ENCODE assay signal across 13 cellular contexts in the genomic region with DNA sequence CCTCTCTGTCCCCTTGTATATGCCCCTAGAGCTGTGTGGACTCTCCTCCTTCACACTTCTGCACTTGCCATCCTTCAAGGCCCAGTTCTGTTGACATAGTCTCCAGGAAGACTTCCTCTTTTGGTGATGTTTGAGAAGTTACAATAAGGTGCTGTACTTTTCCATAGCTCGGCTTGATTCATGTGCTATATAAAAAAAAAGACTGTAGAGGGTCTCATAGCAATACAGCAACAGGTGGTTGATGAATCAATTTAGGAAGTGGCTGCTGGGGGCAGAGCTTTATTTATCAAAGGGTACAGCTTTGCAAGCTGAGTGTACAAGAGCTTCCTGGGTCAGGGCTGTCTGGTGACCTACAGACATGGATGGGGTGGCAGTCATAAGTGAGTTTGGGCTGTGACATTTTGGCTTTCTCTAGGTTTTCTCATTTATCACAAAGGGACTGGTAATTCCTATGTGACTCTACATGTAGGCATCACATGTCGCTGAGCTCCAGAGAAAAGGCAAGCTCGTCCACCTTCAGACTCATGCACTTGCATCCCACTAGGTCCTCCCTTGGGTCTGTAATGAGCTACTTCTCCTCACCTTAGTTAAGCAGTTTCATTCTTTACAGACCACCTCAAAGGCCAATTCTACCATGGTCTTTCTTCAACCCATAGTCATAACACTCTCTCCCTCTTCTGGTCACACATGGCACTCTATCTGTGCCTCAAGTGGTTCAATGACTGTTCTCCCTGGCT.
DNase-seq lines count a peak whose midpoint lies in the region; ATAC-seq and TF ChIP-seq lines count a peak whose summit lies in the region.
"Had no signal": no experiment of that assay in that cellular context is flagged by ENCODE, and none has a peak within 500 bp of the region (broad histone marks: within the 10 kb centered on the region; RNA-seq: fewer than 3 reads in every experiment).

No MANE protein-coding gene starts in this region.

- H3K9ac ChIP-seq in OCI-LY1 (ENCODE audit: low read length), result no peak overlapping the region

- H2AFZ ChIP-seq in OCI-LY1 (ENCODE audit: low read length), result no peak overlapping the region

- peak overlapping the region; percentile 87 for H3K27ac Mint-ChIP-seq in activated naive CD4-positive, alpha-beta T cell treated with anti-CD3 and anti-CD28 coated beads for 36 hours
- no peak overlapping the region for H3K27ac Mint-ChIP-seq in activated naive CD4-positive, alpha-beta T cell treated with anti-CD3 and anti-CD28 coated beads, Interleukin-2, amount 10 ng/mL, durations not matched to agents 7 days and 5 days
- no peak overlapping the region for H3K27ac Mint-ChIP-seq in chondrocyte (ENCODE audit: unreplicated experiment)
- H3K27ac Mint-ChIP-seq in stimulated activated naive CD8-positive, alpha-beta T cell treated with anti-CD3 and anti-CD28 coated beads, Interleukin-15, amount 100 ng/mL, for 72 hours, result peak overlapping the region; percentile 90 to 94

- no peaks in the 10 kb centered on the region for H4K20me1 ChIP-seq in OCI-LY1 (ENCODE audit: insufficient read depth, low read length)

- H3K4me1 ChIP-seq in OCI-LY1 (ENCODE audit: insufficient read depth, low read length, severe bottlenecking), result peaks cover 20% of the 10 kb centered on the region
- H3K4me1 ChIP-seq: stomach had no signal

- no peaks in the 10 kb centered on the region for H3K79me2 ChIP-seq in OCI-LY1 (ENCODE audit: insufficient read depth, low read length)

- peaks cover 91% of the 10 kb centered on the region for H3K4me1 Mint-ChIP-seq in activated naive CD4-positive, alpha-beta T cell treated with anti-CD3 and anti-CD28 coated beads for 36 hours (ENCODE audit: low read depth)
- peaks cover 74% of the 10 kb centered on the region for H3K4me1 Mint-ChIP-seq in activated naive CD4-positive, alpha-beta T cell treated with anti-CD3 and anti-CD28 coated beads, Interleukin-2, amount 10 ng/mL, durations not matched to agents 7 days and 5 days
- H3K4me1 Mint-ChIP-seq in chondrocyte (ENCODE audit: low read depth), result peaks cover 28% of the 10 kb centered on the region
- peaks cover 77% of the 10 kb centered on the region for H3K4me1 Mint-ChIP-seq in stimulated activated naive CD8-positive, alpha-beta T cell treated with anti-CD3 and anti-CD28 coated beads, Interleukin-15, amount 100 ng/mL, for 72 hours

- H3K36me3 ChIP-seq in OCI-LY1 (ENCODE audit: insufficient read depth, low read length), result 0 out of 2 replicates have a peak, but pooled peaks cover 3% of the 10 kb centered on the region
- H3K36me3 ChIP-seq: stomach had no signal

- intact Hi-C loops in activated naive CD4-positive, alpha-beta T cell treated with anti-CD3 and anti-CD28 coated beads for 36 hours (cut with micrococcal nuclease), result loop anchor here (1.0 to 10.0 kb wide), 4 partner anchors 21 to 1012 kb away; no protein-coding TSS in a partner anchor

- H3K9me3 ChIP-seq in OCI-LY1 (ENCODE audit: low read length), result no peaks in the 10 kb centered on the region
- H3K9me3 ChIP-seq: stomach had no signal

- H3K9me2 ChIP-seq in OCI-LY1 (ENCODE audit: low read depth, low read length), result no peaks in the 10 kb centered on the region

- peak overlapping the region; percentile 43 for H3K27ac ChIP-seq in OCI-LY1 (ENCODE audit: low read depth, low read length, poor library complexity, severe bottlenecking)
- H3K27ac ChIP-seq: stomach had no signal

- H3K36me3 Mint-ChIP-seq in activated naive CD4-positive, alpha-beta T cell treated with anti-CD3 and anti-CD28 coated beads for 36 hours (ENCODE audit: low read depth), result peaks cover 2% of the 10 kb centered on the region
- peaks cover 17% of the 10 kb centered on the region for H3K36me3 Mint-ChIP-seq in activated naive CD4-positive, alpha-beta T cell treated with anti-CD3 and anti-CD28 coated beads, Interleukin-2, amount 10 ng/mL, durations not matched to agents 7 days and 5 days
- H3K36me3 Mint-ChIP-seq in chondrocyte (ENCODE audit: low read depth), result no peaks in the 10 kb centered on the region

- no peaks in the 10 kb centered on the region for H3F3A ChIP-seq in OCI-LY1 (ENCODE audit: insufficient read depth, low read length)

- no peaks in the 10 kb centered on the region for H3K27me3 Mint-ChIP-seq in activated naive CD4-positive, alpha-beta T cell treated with anti-CD3 and anti-CD28 coated beads for 36 hours (ENCODE audit: low read depth)
- H3K27me3 Mint-ChIP-seq in activated naive CD4-positive, alpha-beta T cell treated with anti-CD3 and anti-CD28 coated beads, Interleukin-2, amount 10 ng/mL, durations not matched to agents 7 days and 5 days, result no peaks in the 10 kb centered on the region
- no peaks in the 10 kb centered on the region for H3K27me3 Mint-ChIP-seq in chondrocyte (ENCODE audit: low read depth)
- H3K27me3 Mint-ChIP-seq in stimulated activated naive CD8-positive, alpha-beta T cell treated with anti-CD3 and anti-CD28 coated beads, Interleukin-15, amount 100 ng/mL, for 72 hours, result no peaks in the 10 kb centered on the region

- no peaks in the 10 kb centered on the region for H3K27me3 ChIP-seq in OCI-LY1 (ENCODE audit: insufficient read depth, low read length)
- H3K27me3 ChIP-seq: stomach had no signal

- H3K4me3 Mint-ChIP-seq in activated naive CD4-positive, alpha-beta T cell treated with anti-CD3 and anti-CD28 coated beads for 36 hours, result peak overlapping the region; percentile 22
- no peak overlapping the region for H3K4me3 Mint-ChIP-seq in activated naive CD4-positive, alpha-beta T cell treated with anti-CD3 and anti-CD28 coated beads, Interleukin-2, amount 10 ng/mL, durations not matched to agents 7 days and 5 days
- H3K4me3 Mint-ChIP-seq in chondrocyte (ENCODE audit: unreplicated experiment), result no peak overlapping the region
- peak overlapping the region; percentile 54 to 80 for H3K4me3 Mint-ChIP-seq in stimulated activated naive CD8-positive, alpha-beta T cell treated with anti-CD3 and anti-CD28 coated beads, Interleukin-15, amount 100 ng/mL, for 72 hours

- TF ChIP-seq CTCF in OCI-LY1 (IDR thresholded peaks at IDR 0.05; ENCODE audit: low read length) (peak; percentile 29; the same call in 1 of the 2 replicates), chondrocyte (IDR thresholded peaks at IDR 0.05) (peak; percentile 57)

- CTCF ChIA-PET in activated naive CD4-positive, alpha-beta T cell treated with anti-CD3 and anti-CD28 coated beads for 36 hours (lab: Charles Lee), result interaction anchor here (0.6 to 3.0 kb wide), 10 partner anchors 13 to 101 kb away, joined by 3 to 20 read pairs (median 4); no protein-coding TSS in a partner anchor
- CTCF ChIA-PET in activated naive CD4-positive, alpha-beta T cell treated with anti-CD3 and anti-CD28 coated beads, Interleukin-2, amount 10 ng/mL, durations not matched to agents 7 days and 5 days (lab: Charles Lee), result interaction anchor here (0.5 to 2.4 kb wide), 13 partner anchors 11 to 557 kb away, joined by 3 to 13 read pairs (median 3); no protein-coding TSS in a partner anchor

- H3K9me3 Mint-ChIP-seq in activated naive CD4-positive, alpha-beta T cell treated with anti-CD3 and anti-CD28 coated beads for 36 hours, result no peaks in the 10 kb centered on the region
- no peaks in the 10 kb centered on the region for H3K9me3 Mint-ChIP-seq in activated naive CD4-positive, alpha-beta T cell treated with anti-CD3 and anti-CD28 coated beads, Interleukin-2, amount 10 ng/mL, durations not matched to agents 7 days and 5 days
- H3K9me3 Mint-ChIP-seq in chondrocyte (ENCODE audit: low read depth), result no peaks in the 10 kb centered on the region
- no peaks in the 10 kb centered on the region for H3K9me3 Mint-ChIP-seq in stimulated activated naive CD8-positive, alpha-beta T cell treated with anti-CD3 and anti-CD28 coated beads, Interleukin-15, amount 100 ng/mL, for 72 hours
- H3K9me3 Mint-ChIP-seq: nephron had no signal

- H3K4me3 ChIP-seq in OCI-LY1 (ENCODE audit: low read depth, low read length, poor library complexity, severe bottlenecking), result no peak overlapping the region
- H3K4me3 ChIP-seq: stomach had no signal

- no peak overlapping the region for H3K4me2 ChIP-seq in OCI-LY1 (ENCODE audit: low read length)

- peak; percentile 87 for ATAC-seq in stimulated activated naive CD8-positive, alpha-beta T cell treated with anti-CD3 and anti-CD28 coated beads, Interleukin-15, amount 100 ng/mL, for 72 hours
- ATAC-seq in HG02798 (IDR thresholded peaks at IDR 0.05; ENCODE audit: poor library complexity, unreplicated experiment) (no peak), GM21723 (IDR thresholded peaks at IDR 0.05; ENCODE audit: unreplicated experiment) (no peak)
- ATAC-seq: PC-3 had no signal

- DNase-seq in activated naive CD4-positive, alpha-beta T cell treated with anti-CD3 and anti-CD28 coated beads for 36 hours, result peak; percentile 71
- DNase-seq in activated naive CD4-positive, alpha-beta T cell treated with anti-CD3 and anti-CD28 coated beads, Interleukin-2, amount 10 ng/mL, durations not matched to agents 7 days and 5 days, result no peak
- DNase-seq in chondrocyte (ENCODE audit: low spot score), result no peak
- DNase-seq in stimulated activated naive CD8-positive, alpha-beta T cell treated with anti-CD3 and anti-CD28 coated beads, Interleukin-15, amount 100 ng/mL, for 72 hours, result peak; percentile 36 to 58
- no peak for DNase-seq in SW480 (ENCODE audit: low spot score)
- DNase-seq: anterior cingulate cortex, NCI-H1417 treated with DMSO at 0.1 percent for 48 hours, PC-3, stomach had no signal

Comparison
In these comparisons a context has a peak if more than half of its experiments do, and no peak if none do; other contexts are left out.
1. DNase-seq: peak in activated naive CD4-positive, alpha-beta T cell treated with anti-CD3 and anti-CD28 coated beads for 36 hours (single experiment) and stimulated activated naive CD8-positive, alpha-beta T cell treated with anti-CD3 and anti-CD28 coated beads, Interleukin-15, amount 100 ng/mL, for 72 hours (2 of 2); none in activated naive CD4-positive, alpha-beta T cell treated with anti-CD3 and anti-CD28 coated beads, Interleukin-2, amount 10 ng/mL, durations not matched to agents 7 days and 5 days (single experiment), chondrocyte (single experiment) and SW480 (single experiment).
2. H3K27ac Mint-ChIP-seq: peak in activated naive CD4-positive, alpha-beta T cell treated with anti-CD3 and anti-CD28 coated beads for 36 hours (single experiment) and stimulated activated naive CD8-positive, alpha-beta T cell treated with anti-CD3 and anti-CD28 coated beads, Interleukin-15, amount 100 ng/mL, for 72 hours (2 of 2); none in activated naive CD4-positive, alpha-beta T cell treated with anti-CD3 and anti-CD28 coated beads, Interleukin-2, amount 10 ng/mL, durations not matched to agents 7 days and 5 days (single experiment) and chondrocyte (single experiment).
3. H3K4me3 Mint-ChIP-seq: peak in activated naive CD4-positive, alpha-beta T cell treated with anti-CD3 and anti-CD28 coated beads for 36 hours (single experiment) and stimulated activated naive CD8-positive, alpha-beta T cell treated with anti-CD3 and anti-CD28 coated beads, Interleukin-15, amount 100 ng/mL, for 72 hours (2 of 2); none in activated naive CD4-positive, alpha-beta T cell treated with anti-CD3 and anti-CD28 coated beads, Interleukin-2, amount 10 ng/mL, durations not matched to agents 7 days and 5 days (single experiment) and chondrocyte (single experiment).